8 cellular contexts compared by ENCODE assay signal in the genomic region with DNA sequence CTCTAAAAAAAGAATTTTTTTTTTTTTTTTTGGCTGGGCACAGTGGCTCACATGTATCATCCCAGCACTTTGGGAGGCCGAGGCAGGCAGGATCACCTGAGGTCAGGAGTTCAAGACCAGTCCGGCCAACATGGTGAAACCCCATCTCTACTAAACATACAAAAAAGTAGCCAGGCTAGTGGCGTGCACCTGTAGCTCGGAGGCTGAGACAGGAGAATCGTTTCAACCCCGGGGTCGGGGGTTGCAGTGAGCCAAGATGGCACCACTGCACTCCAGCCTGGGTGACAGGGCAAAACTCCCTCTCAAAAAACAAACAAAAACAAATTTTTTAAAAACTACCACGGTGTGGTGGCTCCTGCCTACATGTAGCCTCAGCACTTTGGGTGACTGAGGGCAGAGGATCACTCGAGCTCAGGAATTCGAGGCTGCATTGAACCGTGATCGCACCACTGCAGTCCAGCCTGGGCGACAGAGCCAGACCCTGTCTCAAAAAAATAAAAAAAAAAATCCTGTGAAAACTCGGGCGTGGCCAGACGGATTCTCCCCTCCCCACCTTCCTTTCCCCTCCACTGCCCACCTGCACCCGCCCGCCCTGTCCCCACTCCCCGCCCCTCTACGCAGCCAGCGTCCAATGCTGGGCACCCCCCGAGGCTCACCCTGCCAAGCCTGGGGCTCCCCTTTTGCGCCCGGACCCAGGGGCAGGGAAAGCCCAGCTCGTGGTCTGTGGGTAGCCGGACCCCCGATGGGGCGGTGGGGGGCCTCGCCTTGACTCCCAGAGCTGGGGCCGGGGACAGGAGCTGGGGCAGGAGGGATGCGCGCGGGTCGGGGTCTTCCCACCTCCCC. TPM values are rescaled to one million over a fixed set of nuclear protein-coding genes. Genes with fewer than 3 reads are reported as not detected.
A peak's percentile ranks its signal among the peaks of the same experiment; 100 is the strongest.
DNase-seq lines count a peak whose midpoint lies in the region; ATAC-seq and TF ChIP-seq lines count a peak whose summit lies in the region.

No MANE protein-coding gene starts in this region.

- no peaks in the 10 kb centered on the region for H3K27me3 Mint-ChIP-seq in activated T-cell treated with anti-CD3 and anti-CD28 coated beads, Interleukin-2, amount 50 U/mL, for 24 hours

- H3K4me1 ChIP-seq in A673 (ENCODE audit: insufficient read depth, low read length, poor library complexity, severe bottlenecking) (peaks cover 33% of the 10 kb centered on the region), sigmoid colon (peaks cover 0 to 30% (median 29%) of the 10 kb centered on the region in 4 donors)

- TF ChIP-seq CTCF in A673 (conservative IDR thresholded peaks at IDR 0.05; ENCODE audit: low read depth, low read length), result no peak
- no peak for TF ChIP-seq CTCF in sigmoid colon (IDR thresholded peaks at IDR 0.05)

- ATAC-seq in GM18907 (IDR thresholded peaks at IDR 0.05; ENCODE audit: unreplicated experiment) (peak; percentile 45), HG03159 (IDR thresholded peaks at IDR 0.05; ENCODE audit: unreplicated experiment) (peak; percentile 27), left cardiac atrium (peak; percentile 19 to 32)

- no peaks in the 10 kb centered on the region for H3K9me3 Mint-ChIP-seq in activated T-cell treated with anti-CD3 and anti-CD28 coated beads, Interleukin-2, amount 50 U/mL, for 24 hours

- peaks cover 58% of the 10 kb centered on the region for H3K4me1 Mint-ChIP-seq in activated T-cell treated with anti-CD3 and anti-CD28 coated beads, Interleukin-2, amount 50 U/mL, for 24 hours (ENCODE audit: low read depth)

- BruUV-seq in A673 (replicated peaks; lab: Mats Ljungman, UMichigan), result no TSS peak

- POLR2A ChIA-PET in A673 (lab: Charles Lee; ENCODE audit: low non-redundant PET), result interaction anchor here (0.7 kb wide), 1 partner anchor 34 kb away, joined by 3 read pairs; no protein-coding TSS in a partner anchor

- TF ChIP-seq POLR2A in sigmoid colon (IDR thresholded peaks at IDR 0.05), result no peak

- 21% methylated on average over 34 of the region's 34 CpGs for WGBS in sigmoid colon, 2 donors

- H3K4me3 Mint-ChIP-seq in activated T-cell treated with anti-CD3 and anti-CD28 coated beads, Interleukin-2, amount 50 U/mL, for 24 hours, result peak overlapping the region; percentile 73

- H3K4me3 ChIP-seq in A673 (ENCODE audit: low read depth, low read length, poor library complexity, severe bottlenecking), result peak overlapping the region; percentile 85
- H3K4me3 ChIP-seq in sigmoid colon, result peak overlapping the region; percentile 55 to 98 (median 79)

- peaks cover 33% of the 10 kb centered on the region for H3K36me3 Mint-ChIP-seq in activated T-cell treated with anti-CD3 and anti-CD28 coated beads, Interleukin-2, amount 50 U/mL, for 24 hours (ENCODE audit: low read depth)

- CTCF ChIA-PET in A673 (lab: Charles Lee), result no interaction called here

- H3K36me3 ChIP-seq in A673 (ENCODE audit: insufficient read depth, low read length, poor library complexity, severe bottlenecking), result no peaks in the 10 kb centered on the region
- H3K36me3 ChIP-seq in sigmoid colon, result no peaks in the 10 kb centered on the region

- H3K27me3 ChIP-seq in A673 (replicated peaks; ENCODE audit: insufficient read depth, low read depth, low read length, poor library complexity), result no peaks in the 10 kb centered on the region
- no peaks in the 10 kb centered on the region for H3K27me3 ChIP-seq in sigmoid colon

- H3K27ac ChIP-seq in A673 (ENCODE audit: low read depth, low read length, poor library complexity, severe bottlenecking), result peak overlapping the region; percentile 65
- H3K27ac ChIP-seq in sigmoid colon, result peak overlapping the region; percentile 50 to 75 (median 64)

- intact Hi-C loops in A673 (cut with micrococcal nuclease; ENCODE audit: unreplicated experiment), result no loop called here
- intact Hi-C loops in left cardiac atrium (cut with DNase I), result no loop called here
- intact Hi-C loops in sigmoid colon (cut with DNase I), result no loop called here

- H3K9me3 ChIP-seq in A673 (ENCODE audit: low read depth, low read length, poor library complexity, severe bottlenecking) (no peaks in the 10 kb centered on the region), sigmoid colon (no peaks in the 10 kb centered on the region)

- H3K27ac Mint-ChIP-seq in activated T-cell treated with anti-CD3 and anti-CD28 coated beads, Interleukin-2, amount 50 U/mL, for 24 hours, result peak overlapping the region; percentile 93

- DNase-seq in A673 (ENCODE audit: low spot score), result no peak
- DNase-seq in activated T-cell treated with anti-CD3 and anti-CD28 coated beads, Interleukin-2, amount 50 U/mL, for 24 hours, result peak; percentile 42
- DNase-seq in left cardiac atrium, result no peak
- DNase-seq in sigmoid colon, result no peak
- no peak for DNase-seq in hepatic stellate cell (ENCODE audit: low spot score)
- no peak for DNase-seq in SHP77 treated with DMSO at 0.1 percent for 48 hours (lab: John Stamatoyannopoulos, UW)

- no peak for TF ChIP-seq EP300 in sigmoid colon (IDR thresholded peaks at IDR 0.05)

RNA-seq across cellular contexts. Expression of a gene that starts 0.7 kb away (rescaled TPM):
- total RNA-seq in A673 (2021) (35.2 and 37.0 TPM in 2 replicates), left cardiac atrium (10 to 100 TPM in 1 of 2 donors, 1 to 10 TPM in 1; 6.0 to 12.1 TPM), sigmoid colon (10 to 100 TPM in 2 of 4 donors, 1 to 10 TPM in 2; 6.4 to 15.8 (median 11.1) TPM)
- polyA plus RNA-seq in sigmoid colon, result 10 to 100 TPM in 1 of 3 donors, 1 to 10 TPM in 2; 1.4 to 38.7 (median 3.6) TPM

RNA-seq across cellular contexts. Expression of a gene that starts 32.0 kb away (rescaled TPM):
- 17.0 and 17.7 TPM in 2 replicates for total RNA-seq in A673 (2021)
- 1 to 10 TPM; 7.1 to 7.2 TPM for total RNA-seq in left cardiac atrium
- 10 to 100 TPM in 3 of 4 donors, 1 to 10 TPM in 1; 8.0 to 26.7 (median 15.5) TPM for total RNA-seq in sigmoid colon
- 10 to 100 TPM in 2 of 3 donors, 1 to 10 TPM in 1; 9.2 to 10.2 (median 10.2) TPM for polyA plus RNA-seq in sigmoid colon

RNA-seq across cellular contexts. Expression of a gene that starts 32.1 kb away (rescaled TPM):
- total RNA-seq in A673 (2021) (43.8 and 48.5 TPM in 2 replicates), left cardiac atrium (10 to 100 TPM in 1 of 2 donors, 1 to 10 TPM in 1; 9.8 to 12.2 TPM), sigmoid colon (10 to 100 TPM in 1 of 4 donors, 1 to 10 TPM in 3; 7.2 to 19.4 (median 8.8) TPM)
- polyA plus RNA-seq in sigmoid colon, result 10 to 100 TPM; 13.4 to 18.8 (median 16.2) TPM

RNA-seq across cellular contexts. Expression of a gene that starts 36.5 kb away (rescaled TPM):
- total RNA-seq in A673 (2021) (24.9 and 30.8 TPM in 2 replicates), left cardiac atrium (10 to 100 TPM; 12.9 to 19.7 TPM), sigmoid colon (10 to 100 TPM; 19.9 to 29.9 (median 25.9) TPM)
- 10 to 100 TPM in 2 of 3 donors, 1 to 10 TPM in 1; 9.0 to 24.1 (median 12.6) TPM for polyA plus RNA-seq in sigmoid colon

RNA-seq across cellular contexts. Expression of a gene that starts 46.0 kb away (rescaled TPM):
- 52.2 and 60.9 TPM in 2 replicates for total RNA-seq in A673 (2021)
- total RNA-seq in left cardiac atrium, result 10 to 100 TPM; 42.9 to 52.7 TPM
- 10 to 100 TPM in 3 of 4 donors, 1 to 10 TPM in 1; 9.9 to 29.3 (median 20.5) TPM for total RNA-seq in sigmoid colon
- polyA plus RNA-seq in sigmoid colon, result 100 to 1,000 TPM in 2 of 3 donors, 10 to 100 TPM in 1; 75.1 to 190 (median 166) TPM
